In the genomic region with DNA sequence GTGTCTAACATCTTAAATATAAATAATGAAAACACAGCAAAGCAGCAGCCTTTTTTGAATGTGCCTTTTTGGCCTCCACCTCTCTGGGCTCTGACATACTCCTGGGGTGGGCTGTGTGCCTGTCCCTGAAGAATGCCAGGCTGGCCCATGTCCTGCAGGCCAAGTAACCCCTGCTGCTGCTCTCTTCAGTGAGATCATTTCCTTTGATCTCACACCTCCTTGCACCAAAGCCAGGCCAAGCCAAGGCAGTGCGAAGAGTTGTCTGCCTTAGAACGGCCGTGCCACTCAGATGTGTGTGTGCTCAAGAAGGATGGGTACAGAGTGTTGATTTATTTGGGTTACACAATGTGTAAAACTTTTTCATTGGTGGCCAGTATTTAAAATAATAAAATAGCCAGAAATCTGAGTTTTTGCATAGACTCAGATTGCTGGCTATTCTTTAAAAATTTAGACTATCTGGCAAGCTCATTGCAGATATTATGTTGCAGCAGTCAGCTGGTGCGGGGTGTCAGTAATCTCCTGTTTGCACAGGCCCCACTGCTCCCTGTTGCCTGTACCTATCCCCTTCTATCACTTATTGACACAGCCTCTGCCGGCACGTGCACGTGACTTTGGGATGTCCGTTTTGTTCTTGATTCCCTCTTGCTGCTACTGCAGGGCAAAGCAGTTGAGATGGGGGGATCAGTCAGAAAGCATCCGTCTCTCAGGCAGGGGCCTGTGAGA, we compare ENCODE assay signal across 1 cellular context.
TF ChIP-seq lines count a peak whose summit lies in the region.

No MANE protein-coding gene starts in this region.

TF ChIP-seq in IMR-90, 13 proteins besides CTCF, POLR2A, EP300 and RAD21 (continued from another document):
- TF ChIP-seq FOS (IDR thresholded peaks at IDR 0.05; ENCODE audit: low read depth, low read length) = no peak
TF ChIP-seq in IMR-90: peak in this region for 0.
